ENCODE assay signal across 7 cellular contexts in genomic region chr2:75533135-75533534, GRCh38.
"Had no signal": no experiment of that assay in that cellular context is flagged by ENCODE, and none has a peak within 500 bp of the region (broad histone marks: within the 10 kb centered on the region; RNA-seq: fewer than 3 reads in every experiment).

No MANE protein-coding gene starts in this region.

- DNase-seq: GDM1, GF-D8 had no signal

- ATAC-seq: GM12878 had no signal

- H3K4me3 ChIP-seq: GM12878 had no signal

- FAIRE-seq: GM12878, GM12891, GM12892, GM18507, GM19239 had no signal
